1 cellular context compared by ENCODE assay signal in genomic region chr16:67155305-67156145, GRCh38.
A peak's percentile ranks its signal among the peaks of the same experiment; 100 is the strongest.
TF ChIP-seq lines count a peak whose summit lies in the region.

No MANE protein-coding gene starts in this region.

TF ChIP-seq in HepG2, 621 proteins besides CTCF, POLR2A, EP300 and RAD21 (continued from another document and continues in another):
- peak; percentile 38 for TF ChIP-seq ARID5B (CRISPR knock-in tag; IDR thresholded peaks at IDR 0.05)
- TF ChIP-seq ETV5 (CRISPR knock-in tag; IDR thresholded peaks at IDR 0.05; ENCODE audit: borderline replicate concordance), result peak; percentile 30; the same call in 1 of the 2 replicates
- 0 out of 2 replicates have a peak, but pooled peaks have one; percentile 49 for TF ChIP-seq NFAT5 (CRISPR knock-in tag; IDR thresholded peaks at IDR 0.05)
- peak; percentile 61; the same call in 1 of the 2 replicates for TF ChIP-seq ZMYM4 (CRISPR knock-in tag; IDR thresholded peaks at IDR 0.05)
- TF ChIP-seq TAF15 (IDR thresholded peaks at IDR 0.05; ENCODE audit: low read depth, low read length, poor library complexity, severe bottlenecking), result peak; percentile 46
- TF ChIP-seq, protein P1, sequence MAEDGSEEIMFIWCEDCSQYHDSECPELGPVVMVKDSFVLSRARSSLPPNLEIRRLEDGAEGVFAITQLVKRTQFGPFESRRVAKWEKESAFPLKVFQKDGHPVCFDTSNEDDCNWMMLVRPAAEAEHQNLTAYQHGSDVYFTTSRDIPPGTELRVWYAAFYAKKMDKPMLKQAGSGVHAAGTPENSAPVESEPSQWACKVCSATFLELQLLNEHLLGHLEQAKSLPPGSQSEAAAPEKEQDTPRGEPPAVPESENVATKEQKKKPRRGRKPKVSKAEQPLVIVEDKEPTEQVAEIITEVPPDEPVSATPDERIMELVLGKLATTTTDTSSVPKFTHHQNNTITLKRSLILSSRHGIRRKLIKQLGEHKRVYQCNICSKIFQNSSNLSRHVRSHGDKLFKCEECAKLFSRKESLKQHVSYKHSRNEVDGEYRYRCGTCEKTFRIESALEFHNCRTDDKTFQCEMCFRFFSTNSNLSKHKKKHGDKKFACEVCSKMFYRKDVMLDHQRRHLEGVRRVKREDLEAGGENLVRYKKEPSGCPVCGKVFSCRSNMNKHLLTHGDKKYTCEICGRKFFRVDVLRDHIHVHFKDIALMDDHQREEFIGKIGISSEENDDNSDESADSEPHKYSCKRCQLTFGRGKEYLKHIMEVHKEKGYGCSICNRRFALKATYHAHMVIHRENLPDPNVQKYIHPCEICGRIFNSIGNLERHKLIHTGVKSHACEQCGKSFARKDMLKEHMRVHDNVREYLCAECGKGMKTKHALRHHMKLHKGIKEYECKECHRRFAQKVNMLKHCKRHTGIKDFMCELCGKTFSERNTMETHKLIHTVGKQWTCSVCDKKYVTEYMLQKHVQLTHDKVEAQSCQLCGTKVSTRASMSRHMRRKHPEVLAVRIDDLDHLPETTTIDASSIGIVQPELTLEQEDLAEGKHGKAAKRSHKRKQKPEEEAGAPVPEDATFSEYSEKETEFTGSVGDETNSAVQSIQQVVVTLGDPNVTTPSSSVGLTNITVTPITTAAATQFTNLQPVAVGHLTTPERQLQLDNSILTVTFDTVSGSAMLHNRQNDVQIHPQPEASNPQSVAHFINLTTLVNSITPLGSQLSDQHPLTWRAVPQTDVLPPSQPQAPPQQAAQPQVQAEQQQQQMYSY (CRISPR knock-in tag; IDR thresholded peaks at IDR 0.05), result 0 out of 2 replicates have a peak, but pooled peaks have one; percentile 36
- TF ChIP-seq RARG (CRISPR knock-in tag; IDR thresholded peaks at IDR 0.05; ENCODE audit: low read depth), result no peak
- peak; percentile 32; the same call in 1 of the 2 replicates for TF ChIP-seq ZNF749 (CRISPR knock-in tag; IDR thresholded peaks at IDR 0.05; ENCODE audit: borderline replicate concordance)
- peak; percentile 62; the same call in 1 of the 3 replicates for TF ChIP-seq MXI1 (IDR thresholded peaks at IDR 0.05; ENCODE audit: borderline replicate concordance, low read depth, low read length)
- TF ChIP-seq, protein P2, sequence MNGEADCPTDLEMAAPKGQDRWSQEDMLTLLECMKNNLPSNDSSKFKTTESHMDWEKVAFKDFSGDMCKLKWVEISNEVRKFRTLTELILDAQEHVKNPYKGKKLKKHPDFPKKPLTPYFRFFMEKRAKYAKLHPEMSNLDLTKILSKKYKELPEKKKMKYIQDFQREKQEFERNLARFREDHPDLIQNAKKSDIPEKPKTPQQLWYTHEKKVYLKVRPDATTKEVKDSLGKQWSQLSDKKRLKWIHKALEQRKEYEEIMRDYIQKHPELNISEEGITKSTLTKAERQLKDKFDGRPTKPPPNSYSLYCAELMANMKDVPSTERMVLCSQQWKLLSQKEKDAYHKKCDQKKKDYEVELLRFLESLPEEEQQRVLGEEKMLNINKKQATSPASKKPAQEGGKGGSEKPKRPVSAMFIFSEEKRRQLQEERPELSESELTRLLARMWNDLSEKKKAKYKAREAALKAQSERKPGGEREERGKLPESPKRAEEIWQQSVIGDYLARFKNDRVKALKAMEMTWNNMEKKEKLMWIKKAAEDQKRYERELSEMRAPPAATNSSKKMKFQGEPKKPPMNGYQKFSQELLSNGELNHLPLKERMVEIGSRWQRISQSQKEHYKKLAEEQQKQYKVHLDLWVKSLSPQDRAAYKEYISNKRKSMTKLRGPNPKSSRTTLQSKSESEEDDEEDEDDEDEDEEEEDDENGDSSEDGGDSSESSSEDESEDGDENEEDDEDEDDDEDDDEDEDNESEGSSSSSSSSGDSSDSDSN (CRISPR knock-in tag; IDR thresholded peaks at IDR 0.05), result peak; percentile 81; the same call in 1 of the 2 replicates
- TF ChIP-seq SRSF1 (optimal IDR thresholded peaks at IDR 0.05; ENCODE audit: low read depth, low read length), result peak; percentile 37
- TF ChIP-seq ZBTB14 (CRISPR knock-in tag; IDR thresholded peaks at IDR 0.05), result peak; percentile 72; the same call in 1 of the 2 replicates
- 0 out of 2 replicates have a peak, but pooled peaks have one; percentile 11 for TF ChIP-seq IRF1 (CRISPR knock-in tag; IDR thresholded peaks at IDR 0.05; ENCODE audit: low read depth)
- TF ChIP-seq SIX4 (CRISPR knock-in tag; IDR thresholded peaks at IDR 0.05), result peak; percentile 32; the same call in 1 of the 2 replicates
- peak; percentile 61 for TF ChIP-seq MYC (CRISPR knock-in tag; IDR thresholded peaks at IDR 0.05; ENCODE audit: borderline replicate concordance)
- no peak for TF ChIP-seq NFATC3 (CRISPR knock-in tag; IDR thresholded peaks at IDR 0.05)
- peak; percentile 55; the same call in 1 of the 2 replicates for TF ChIP-seq ZNF577 (CRISPR knock-in tag; IDR thresholded peaks at IDR 0.05; ENCODE audit: borderline replicate concordance, low read depth)
- TF ChIP-seq MAF1 (CRISPR knock-in tag; IDR thresholded peaks at IDR 0.05; ENCODE audit: borderline replicate concordance), result peak; percentile 77; the same call in 1 of the 2 replicates
- peak; percentile 40; the same call in 1 of the 2 replicates for TF ChIP-seq ZNF431 (CRISPR knock-in tag; IDR thresholded peaks at IDR 0.05; ENCODE audit: borderline replicate concordance, low read depth)
- peak; percentile 80; the same call in 1 of the 2 replicates for TF ChIP-seq KDM5B (CRISPR knock-in tag; IDR thresholded peaks at IDR 0.05; ENCODE audit: borderline replicate concordance)
- TF ChIP-seq DR1 (CRISPR knock-in tag; IDR thresholded peaks at IDR 0.05), result peak; percentile 18; the same call in 1 of the 2 replicates
- TF ChIP-seq CSRNP1 (CRISPR knock-in tag; IDR thresholded peaks at IDR 0.05), result peak; percentile 32; the same call in 1 of the 2 replicates
- TF ChIP-seq ZNF275 (CRISPR knock-in tag; IDR thresholded peaks at IDR 0.05; ENCODE audit: borderline replicate concordance), result peak; percentile 66; the same call in 1 of the 2 replicates
- TF ChIP-seq CBFB (CRISPR knock-in tag; IDR thresholded peaks at IDR 0.05), result peak; percentile 58
- peak; percentile 26 for TF ChIP-seq AGO2 (optimal IDR thresholded peaks at IDR 0.05; ENCODE audit: low read depth, low read length)
- peak; percentile 99 for TF ChIP-seq STAG1 (CRISPR knock-in tag; IDR thresholded peaks at IDR 0.05)
- TF ChIP-seq SCMH1 (CRISPR knock-in tag; IDR thresholded peaks at IDR 0.05; ENCODE audit: borderline replicate concordance), result no peak
- TF ChIP-seq HMGXB4 (CRISPR knock-in tag; IDR thresholded peaks at IDR 0.05; ENCODE audit: borderline replicate concordance in 1 of 2, low read depth in 1 of 2), result peak; percentile 87 to 97; a peak in 3 of 4 replicates
- peak; percentile 84; the same call in 1 of the 2 replicates for TF ChIP-seq PAWR (CRISPR knock-in tag; IDR thresholded peaks at IDR 0.05; ENCODE audit: borderline replicate concordance)
